ENCODE assay signal across 16 cellular contexts in genomic region chr3:70863049-70863448, GRCh38.
"Had no signal": no experiment of that assay in that cellular context is flagged by ENCODE, and none has a peak within 500 bp of the region (broad histone marks: within the 10 kb centered on the region; RNA-seq: fewer than 3 reads in every experiment).

No MANE protein-coding gene starts in this region.

- DNase-seq: central memory CD4-positive, alpha-beta T cell; effector CD4-positive, alpha-beta T cell; gastrocnemius medialis; immature natural killer cell; left lung; mucosa of descending colon; posterior cingulate gyrus; stimulated activated CD4-positive, alpha-beta T cell treated with anti-CD3 and anti-CD28 coated beads, Interleukin-4, amount 100 ng/mL, for 24 hours; stimulated activated naive CD8-positive, alpha-beta T cell treated with anti-CD3 and anti-CD28 coated beads, Interleukin-15, amount 100 ng/mL, for 72 hours; testis; trophoblast cell had no signal

- H3K4me1 Mint-ChIP-seq: immature natural killer cell; nephron; stimulated activated memory B cell treated with anti-CD40 and anti-IgM and Interleukin-4, amounts not matched to agents 10 μg/mL and 1 μg/mL and 100 μg/mL, for 72 hours had no signal

- H3K9me3 ChIP-seq: gastrocnemius medialis, left lung, mucosa of descending colon, testis had no signal

- H3K4me1 ChIP-seq: gastrocnemius medialis, left lung, testis had no signal

- H3K4me3 ChIP-seq: coronary artery, gastrocnemius medialis, left lung, mucosa of descending colon, testis had no signal

- FAIRE-seq: keratinocyte had no signal

- H3K4me3 Mint-ChIP-seq: immature natural killer cell; nephron; stimulated activated memory B cell treated with anti-CD40 and anti-IgM and Interleukin-4, amounts not matched to agents 10 μg/mL and 1 μg/mL and 100 μg/mL, for 72 hours; stimulated activated naive CD8-positive, alpha-beta T cell treated with anti-CD3 and anti-CD28 coated beads, Interleukin-15, amount 100 ng/mL, for 72 hours had no signal

- H3K27ac Mint-ChIP-seq: immature natural killer cell; nephron; stimulated activated memory B cell treated with anti-CD40 and anti-IgM and Interleukin-4, amounts not matched to agents 10 μg/mL and 1 μg/mL and 100 μg/mL, for 72 hours; stimulated activated naive CD8-positive, alpha-beta T cell treated with anti-CD3 and anti-CD28 coated beads, Interleukin-15, amount 100 ng/mL, for 72 hours had no signal

- H3K27ac ChIP-seq: gastrocnemius medialis, testis had no signal

- ATAC-seq: esophagus mucosa; gastrocnemius medialis; left lung; mucosa of descending colon; stimulated activated memory B cell treated with anti-CD40 and anti-IgM and Interleukin-4, amounts not matched to agents 10 μg/mL and 1 μg/mL and 100 μg/mL, for 72 hours; stimulated activated naive CD8-positive, alpha-beta T cell treated with anti-CD3 and anti-CD28 coated beads, Interleukin-15, amount 100 ng/mL, for 72 hours had no signal

- H3K36me3 ChIP-seq: gastrocnemius medialis, left lung had no signal

- H3K36me3 Mint-ChIP-seq: immature natural killer cell; stimulated activated memory B cell treated with anti-CD40 and anti-IgM and Interleukin-4, amounts not matched to agents 10 μg/mL and 1 μg/mL and 100 μg/mL, for 72 hours had no signal

- H3K27me3 ChIP-seq: gastrocnemius medialis, left lung, testis had no signal
